15 cellular contexts compared by ENCODE assay signal in the genomic region with DNA sequence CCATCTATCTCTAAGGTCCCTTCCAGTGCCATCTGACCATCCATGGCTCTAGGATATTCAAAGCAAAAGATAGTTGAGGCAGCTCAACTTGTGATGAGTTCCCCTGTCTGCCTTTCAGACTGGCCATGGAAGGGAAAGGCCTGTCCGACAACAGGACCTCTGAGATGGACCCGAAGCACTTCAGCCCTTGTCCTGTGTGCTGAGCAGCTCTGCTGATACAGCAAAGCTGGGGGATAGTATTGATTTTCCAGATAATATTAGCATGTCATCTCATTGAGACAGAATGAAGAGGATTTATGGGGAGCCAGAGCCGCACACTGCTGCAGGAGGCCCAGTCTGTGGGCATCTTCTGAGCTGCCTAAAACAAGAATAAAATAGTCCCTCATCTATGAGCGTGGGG.
"Had no signal": no experiment of that assay in that cellular context is flagged by ENCODE, and none has a peak within 500 bp of the region (broad histone marks: within the 10 kb centered on the region; RNA-seq: fewer than 3 reads in every experiment).

No MANE protein-coding gene starts in this region.

- H3K4me3 ChIP-seq: gastrocnemius medialis, left ventricle myocardium inferior, pancreas, smooth muscle cell, tibial artery had no signal

- H3K27ac ChIP-seq: gastrocnemius medialis, pancreas, tibial artery had no signal

- H3K4me2 ChIP-seq: smooth muscle cell had no signal

- H3K4me1 ChIP-seq: gastrocnemius medialis, left ventricle myocardium inferior, pancreas had no signal

- ATAC-seq: effector memory CD8-positive, alpha-beta T cell; gastrocnemius medialis; left cardiac atrium; naive thymus-derived CD4-positive, alpha-beta T cell; pancreas; right cardiac atrium had no signal

- H3K36me3 ChIP-seq: gastrocnemius medialis, left ventricle myocardium inferior, pancreas, tibial artery had no signal

- DNase-seq: cortex of kidney; effector memory CD8-positive, alpha-beta T cell; gastrocnemius medialis; glutamatergic neuron; immature natural killer cell; kidney; left cardiac atrium; left ventricle myocardium inferior; naive thymus-derived CD4-positive, alpha-beta T cell; pancreas; right cardiac atrium; stimulated activated CD4-positive, alpha-beta T cell treated with anti-CD3 and anti-CD28 coated beads, Interleukin-2, amount 100 ng/mL, for 48 hours; stimulated activated naive CD4-positive, alpha-beta T cell treated with Interleukin-2 at 50 U/mL for 16 hours; tibial artery had no signal

- H3K27me3 ChIP-seq: gastrocnemius medialis, pancreas, tibial artery had no signal

- H3K9me3 ChIP-seq: gastrocnemius medialis, left ventricle myocardium inferior, pancreas, tibial artery had no signal

- FAIRE-seq: kidney, pancreas had no signal
